Comparison of ENCODE assay signal across 8 cellular contexts in genomic region chr2:237694423-237695194, GRCh38.
DNase-seq lines count a peak whose midpoint lies in the region; FAIRE-seq and TF ChIP-seq lines count a peak whose summit lies in the region.

No MANE protein-coding gene starts in this region.

- peak overlapping the region; percentile 94 for H3K4me3 ChIP-seq in left ventricle myocardium inferior

- intact Hi-C loops in left ventricle myocardium inferior (cut with micrococcal nuclease), result loop anchor here (5.0 kb wide), 1 partner anchor 38 kb away; no protein-coding TSS in a partner anchor

- FAIRE-seq in frontal cortex (lab: Jason Lieb, UNC), result no peak

- no peaks in the 10 kb centered on the region for H3K36me3 ChIP-seq in left ventricle myocardium inferior

- peaks cover 95% of the 10 kb centered on the region for H3K4me1 ChIP-seq in left ventricle myocardium inferior

- no peaks in the 10 kb centered on the region for H3K27me3 ChIP-seq in left ventricle myocardium inferior (ENCODE audit: low read depth)

- TF ChIP-seq CTCF in left ventricle myocardium inferior (IDR thresholded peaks at IDR 0.05; ENCODE audit: borderline replicate concordance), result no peak

- no peaks in the 10 kb centered on the region for H3K9me3 ChIP-seq in left ventricle myocardium inferior (replicated peaks)

- peak; percentile 71 for DNase-seq in SKM-1 treated with dmso at 0.1 percent for 144 hours (lab: John Stamatoyannopoulos, UW; ENCODE audit: unreplicated experiment)
- no peak for DNase-seq in SKM-1 (lab: John Stamatoyannopoulos, UW; ENCODE audit: unreplicated experiment)
- peak; percentile 72 for DNase-seq in UCSD-AML1 (lab: John Stamatoyannopoulos, UW; ENCODE audit: unreplicated experiment)
- DNase-seq in left ventricle myocardium inferior, result no peak
- no peak for DNase-seq in cerebellar nuclear complex (lab: John Stamatoyannopoulos, UW)
- DNase-seq in frontal cortex (ENCODE audit: low spot score in 2 of 2), result no peak
- no peak for DNase-seq in epidermal melanocyte (ENCODE audit: insufficient read length, low spot score)

- peak overlapping the region; percentile 94 for H3K27ac ChIP-seq in left ventricle myocardium inferior (replicated peaks)
- peak overlapping the region; percentile 34 for H3K27ac ChIP-seq in temporal lobe (ENCODE audit: low read depth, low read length)

Comparison
In these comparisons a context has a peak if more than half of its experiments do, and no peak if none do; other contexts are left out.
1. DNase-seq: peak in SKM-1 treated with dmso at 0.1 percent for 144 hours (single experiment) and UCSD-AML1 (single experiment); none in SKM-1 (single experiment), left ventricle myocardium inferior (single experiment), cerebellar nuclear complex (0 of 2), frontal cortex (0 of 2) and epidermal melanocyte (single experiment).